ENCODE assay signal across 8 cellular contexts in genomic region chr6:53326372-53327016, GRCh38. TPM values are rescaled to one million over a fixed set of nuclear protein-coding genes. Genes with fewer than 3 reads are reported as not detected.
DNase-seq lines count a peak whose midpoint lies in the region; ATAC-seq and TF ChIP-seq lines count a peak whose summit lies in the region.

No MANE protein-coding gene starts in this region.

- peak; percentile 42 for ATAC-seq in body of pancreas
- ATAC-seq in aorta (ENCODE audit: low FRiP score): peak; percentile 71
- no peak for ATAC-seq in GM21526 (IDR thresholded peaks at IDR 0.05; ENCODE audit: low FRiP score, unreplicated experiment)

- H3K4me3 ChIP-seq in body of pancreas: no peak overlapping the region
- H3K4me3 ChIP-seq in aorta (ENCODE audit: low read length in 2 of 2): no peak overlapping the region

- intact Hi-C loops in body of pancreas (cut with DNase I): no loop called here
- intact Hi-C loops in aorta (cut with DNase I): no loop called here

- WGBS in body of pancreas, 2 donors: 53 to 58% methylated on average over 11 of the region's 11 CpGs
- WGBS in aorta, 2 donors: 38 to 41% methylated on average over 11 of the region's 11 CpGs

- TF ChIP-seq POLR2A in body of pancreas (IDR thresholded peaks at IDR 0.05): no peak

- peaks cover 21% of the 10 kb centered on the region for H3K4me1 ChIP-seq in body of pancreas
- peaks cover 7 to 13% of the 10 kb centered on the region in 2 donors for H3K4me1 ChIP-seq in aorta (ENCODE audit: control insufficient read depth in 1 of 2, insufficient read depth in 2 of 2, low read length in 2 of 2)

- H3K27ac ChIP-seq in body of pancreas (peak overlapping the region in 2 of 4 donors; percentile 3 to 27), aorta (ENCODE audit: low read depth in 1 of 2, low read length in 2 of 2) (peak overlapping the region in 1 of 2 donors; percentile 78)

- H3K9me3 ChIP-seq in body of pancreas (no peaks in the 10 kb centered on the region), aorta (ENCODE audit: control insufficient read depth, low read length) (no peaks in the 10 kb centered on the region)

- H3K27me3 ChIP-seq in body of pancreas: no peaks in the 10 kb centered on the region
- H3K27me3 ChIP-seq in aorta (ENCODE audit: control insufficient read depth in 1 of 2, insufficient read depth in 2 of 2, low read length in 1 of 2): no peaks in the 10 kb centered on the region

- no peak for TF ChIP-seq CTCF in body of pancreas (IDR thresholded peaks at IDR 0.05)

- H3K36me3 ChIP-seq in body of pancreas (replicated peaks in 1 of 2; ENCODE audit: insufficient read depth in 1 of 2, low read depth in 2 of 2) (no peaks in the 10 kb centered on the region), aorta (ENCODE audit: control insufficient read depth in 1 of 2, insufficient read depth in 2 of 2, low read length in 1 of 2) (no peaks in the 10 kb centered on the region)

- DNase-seq in stimulated activated CD4-positive, alpha-beta T cell treated with anti-CD3 and anti-CD28 coated beads, Interleukin-1b, Interleukin-23, amount 100 ng/mL, for 48 hours: peak; percentile 43
- DNase-seq in stimulated activated CD4-positive, alpha-beta T cell treated with anti-CD3 and anti-CD28 coated beads, Interleukin-2, amount 100 ng/mL, for 48 hours: no peak
- peak; percentile 14 to 49 (median 32) for DNase-seq in body of pancreas
- DNase-seq in kidney glomerular epithelial cell (lab: John Stamatoyannopoulos, UW): peak; percentile 92
- DNase-seq in aorta: peak; percentile 73 to 80
- no peak for DNase-seq in T-helper 1 cell
- no peak for DNase-seq in NK-92 treated with Interleukin-12 subunit alpha and Interleukin-12 subunit beta, amount 100 ng/mL, for 24 hours (lab: John Stamatoyannopoulos, UW)

RNA-seq across cellular contexts. Expression of gene ELOVL5, which starts 22.3 kb away (rescaled TPM):
- total RNA-seq in body of pancreas (10 to 100 TPM in 1 of 2 donors, 1 to 10 TPM in 1; 8.6 to 11.2 TPM), aorta (10 to 100 TPM; 62.0 to 75.5 TPM)
- polyA plus RNA-seq in aorta: 10 to 100 TPM; 22.8 to 30.0 TPM

Comparison
In these comparisons a context has a peak if more than half of its experiments do, and no peak if none do; other contexts are left out.
1. DNase-seq: peak in stimulated activated CD4-positive, alpha-beta T cell treated with anti-CD3 and anti-CD28 coated beads, Interleukin-1b, Interleukin-23, amount 100 ng/mL, for 48 hours (single experiment), body of pancreas (4 of 4), kidney glomerular epithelial cell (single experiment) and aorta (2 of 2); none in stimulated activated CD4-positive, alpha-beta T cell treated with anti-CD3 and anti-CD28 coated beads, Interleukin-2, amount 100 ng/mL, for 48 hours (0 of 2), T-helper 1 cell (0 of 5) and NK-92 treated with Interleukin-12 subunit alpha and Interleukin-12 subunit beta, amount 100 ng/mL, for 24 hours (single experiment).
2. RNA of gene ELOVL5, which starts 22.3 kb away (total RNA-seq): 62.0 to 75.5 TPM in aorta; 8.6 to 11.2 TPM in body of pancreas; every median in the first group is over 4 times any median in the second.